Comparison of ENCODE assay signal across 18 cellular contexts in genomic region chrX:97021680-97022079, GRCh38.
DNase-seq lines count a peak whose midpoint lies in the region; ATAC-seq and TF ChIP-seq lines count a peak whose summit lies in the region.
"Had no signal": no experiment of that assay in that cellular context is flagged by ENCODE, and none has a peak within 500 bp of the region (broad histone marks: within the 10 kb centered on the region; RNA-seq: fewer than 3 reads in every experiment).

No MANE protein-coding gene starts in this region.

- peaks cover 0 to 1% (median 0%) of the 10 kb centered on the region in 3 donors for H3K4me1 Mint-ChIP-seq in T-cell
- H3K4me1 Mint-ChIP-seq: activated CD4-positive, alpha-beta memory T cell treated with anti-CD3 and anti-CD28 coated beads, Interleukin-2, amount 10 ng/mL, durations not matched to agents 7 days and 5 days; activated naive CD4-positive, alpha-beta T cell treated with anti-CD3 and anti-CD28 coated beads, Interleukin-2, amount 10 ng/mL, durations not matched to agents 7 days and 5 days had no signal

- POLR2A ChIA-PET in T-cell (lab: Charles Lee): no interaction called here

- H3K4me3 Mint-ChIP-seq in T-cell: no peak overlapping the region
- H3K4me3 Mint-ChIP-seq: activated CD4-positive, alpha-beta memory T cell treated with anti-CD3 and anti-CD28 coated beads, Interleukin-2, amount 10 ng/mL, durations not matched to agents 7 days and 5 days; activated naive CD4-positive, alpha-beta T cell treated with anti-CD3 and anti-CD28 coated beads, Interleukin-2, amount 10 ng/mL, durations not matched to agents 7 days and 5 days; activated T-cell treated with anti-CD3 and anti-CD28 coated beads, Interleukin-2, amount 50 U/mL, for 4 hours; T-helper 1 cell treated with Interleukin-12 subunit alpha and Interleukin-12 subunit beta and Interleukin-4 antibody, amounts not matched to agents 30 μg/mL and 1 μg/mL, for 36 hours had no signal

- H3K27me3 Mint-ChIP-seq in T-cell: peaks cover 0 to 5% of the 10 kb centered on the region in 2 donors
- H3K27me3 Mint-ChIP-seq: activated CD4-positive, alpha-beta memory T cell treated with anti-CD3 and anti-CD28 coated beads, Interleukin-2, amount 10 ng/mL, durations not matched to agents 7 days and 5 days; activated naive CD4-positive, alpha-beta T cell treated with anti-CD3 and anti-CD28 coated beads, Interleukin-2, amount 10 ng/mL, durations not matched to agents 7 days and 5 days had no signal

- ATAC-seq in T-cell (replicated peaks in 1 of 4): no peak
- ATAC-seq: activated T-cell treated with anti-CD3 and anti-CD28 coated beads, Interleukin-2, amount 50 U/mL, for 4 hours; heart right ventricle had no signal

- H3K27ac Mint-ChIP-seq in T-cell: no peak overlapping the region
- H3K27ac Mint-ChIP-seq: activated CD4-positive, alpha-beta memory T cell treated with anti-CD3 and anti-CD28 coated beads, Interleukin-2, amount 10 ng/mL, durations not matched to agents 7 days and 5 days; activated naive CD4-positive, alpha-beta T cell treated with anti-CD3 and anti-CD28 coated beads, Interleukin-2, amount 10 ng/mL, durations not matched to agents 7 days and 5 days; T-helper 1 cell treated with Interleukin-12 subunit alpha and Interleukin-12 subunit beta and Interleukin-4 antibody, amounts not matched to agents 30 μg/mL and 1 μg/mL, for 36 hours had no signal

- CTCF ChIA-PET in T-cell (lab: Charles Lee): no interaction called here

- H3K36me3 Mint-ChIP-seq in T-cell: peaks cover 3% of the 10 kb centered on the region
- H3K36me3 Mint-ChIP-seq: activated naive CD4-positive, alpha-beta T cell treated with anti-CD3 and anti-CD28 coated beads, Interleukin-2, amount 10 ng/mL, durations not matched to agents 7 days and 5 days had no signal

- peak; percentile 21 for DNase-seq in EL
- DNase-seq in NCI-H460 (ENCODE audit: extremely low read depth, low read depth): peak; percentile 6
- peak; percentile 54 for DNase-seq in choroid plexus epithelial cell (ENCODE audit: low read depth)
- DNase-seq in lung microvascular endothelial cell (ENCODE audit: low read depth in 2 of 2): peak; percentile 66 to 71
- no peak for DNase-seq in head of caudate nucleus
- no peak for DNase-seq in T-cell
- DNase-seq in GM19240 (ENCODE audit: insufficient read length, low spot score): no peak
- no peak for DNase-seq in effector CD4-positive, alpha-beta T cell
- DNase-seq: activated CD4-positive, alpha-beta memory T cell treated with anti-CD3 and anti-CD28 coated beads, Interleukin-2, amount 10 ng/mL, durations not matched to agents 7 days and 5 days; activated naive CD4-positive, alpha-beta T cell treated with anti-CD3 and anti-CD28 coated beads, Interleukin-2, amount 10 ng/mL, durations not matched to agents 7 days and 5 days; activated T-cell treated with anti-CD3 and anti-CD28 coated beads, Interleukin-2, amount 50 U/mL, for 4 hours; esophagus squamous epithelium; heart right ventricle; NCI-H146; NCI-H446; sigmoid colon had no signal

- no peaks in the 10 kb centered on the region for H3K9me3 Mint-ChIP-seq in T-cell
- H3K9me3 Mint-ChIP-seq: activated CD4-positive, alpha-beta memory T cell treated with anti-CD3 and anti-CD28 coated beads, Interleukin-2, amount 10 ng/mL, durations not matched to agents 7 days and 5 days; activated naive CD4-positive, alpha-beta T cell treated with anti-CD3 and anti-CD28 coated beads, Interleukin-2, amount 10 ng/mL, durations not matched to agents 7 days and 5 days; activated T-cell treated with anti-CD3 and anti-CD28 coated beads, Interleukin-2, amount 50 U/mL, for 4 hours; T-helper 1 cell treated with Interleukin-12 subunit alpha and Interleukin-12 subunit beta and Interleukin-4 antibody, amounts not matched to agents 30 μg/mL and 1 μg/mL, for 36 hours had no signal

- TF ChIP-seq CTCF in choroid plexus epithelial cell (conservative IDR thresholded peaks at IDR 0.05; ENCODE audit: low read depth, low read length): no peak

- H3K4me3 ChIP-seq in choroid plexus epithelial cell (ENCODE audit: low read depth, low read length): no peak overlapping the region
- H3K4me3 ChIP-seq: esophagus squamous epithelium, heart right ventricle, lung, sigmoid colon had no signal

- intact Hi-C loops in head of caudate nucleus (cut with DNase I): no loop called here

Comparison
In these comparisons a context has a peak if more than half of its experiments do, and no peak if none do; other contexts are left out.
1. DNase-seq: peak in EL (single experiment), NCI-H460 (single experiment), choroid plexus epithelial cell (single experiment) and lung microvascular endothelial cell (2 of 2); none in head of caudate nucleus (0 of 42), T-cell (0 of 34), GM19240 (single experiment) and effector CD4-positive, alpha-beta T cell (single experiment).